ENCODE assay signal across 15 cellular contexts in genomic region chr13:42804244-42804868, GRCh38. TPM values are rescaled to one million over a fixed set of nuclear protein-coding genes. Genes with fewer than 3 reads are reported as not detected.
DNase-seq lines count a peak whose midpoint lies in the region; ATAC-seq and TF ChIP-seq lines count a peak whose summit lies in the region.
"Had no signal": no experiment of that assay in that cellular context is flagged by ENCODE, and none has a peak within 500 bp of the region (broad histone marks: within the 10 kb centered on the region; RNA-seq: fewer than 3 reads in every experiment).

No MANE protein-coding gene starts in this region.

- peak; percentile 11 for DNase-seq in GM10248 (ENCODE audit: extremely low spot score)
- peak; percentile 56 for DNase-seq in MM.1S
- DNase-seq in left lobe of liver (ENCODE audit: low spot score), result no peak
- DNase-seq in activated CD8-positive, alpha-beta memory T cell treated with anti-CD3 and anti-CD28 coated beads, Interleukin-2, amount 50 U/mL, for 48 hours, result no peak
- DNase-seq in NCI-H69 (lab: John Stamatoyannopoulos, UW), result no peak
- DNase-seq in activated gamma-delta T cell (lab: John Stamatoyannopoulos, UW), result no peak
- DNase-seq: amygdala, Caco-2, Karpas-422, NCI-H2081 treated with DMSO at 0.1 percent for 48 hours had no signal

- CTCF ChIA-PET in GM10248 (lab: Yijun Ruan, JAX), result interaction anchor here (1.4 to 3.8 kb wide), 3 partner anchors 12 to 50 kb away, joined by 3 to 15 read pairs (median 3); no protein-coding TSS in a partner anchor

- H4K20me1 ChIP-seq in MM.1S (ENCODE audit: insufficient read depth, low read length), result no peaks in the 10 kb centered on the region

- peak overlapping the region; percentile 32; the same call in 1 of the 2 replicates for H3K4me2 ChIP-seq in MM.1S (ENCODE audit: low read depth, low read length)

- no peaks in the 10 kb centered on the region for H3K9me2 ChIP-seq in MM.1S (replicated peaks; ENCODE audit: insufficient read depth, low read length)

- peaks cover 17% of the 10 kb centered on the region; the same call in 1 of the 2 replicates for H3K4me1 ChIP-seq in MM.1S (ENCODE audit: low read length)
- H3K4me1 ChIP-seq: Caco-2 had no signal

- no peaks in the 10 kb centered on the region; the same call in 1 of the 2 replicates for H3K27me3 ChIP-seq in MM.1S (replicated peaks; ENCODE audit: insufficient read depth, low read length)

- H3K79me2 ChIP-seq in MM.1S (ENCODE audit: low read length), result no peaks in the 10 kb centered on the region

- no peaks in the 10 kb centered on the region for H3K9me3 ChIP-seq in MM.1S (replicated peaks; ENCODE audit: insufficient read depth, low read length)
- H3K9me3 ChIP-seq: Caco-2 had no signal

- POLR2A ChIA-PET in GM10248 (lab: Yijun Ruan, JAX), result no interaction called here

- no peak overlapping the region for H2AFZ ChIP-seq in MM.1S (ENCODE audit: low read length)

- H3K4me3 ChIP-seq in MM.1S (ENCODE audit: low read length), result no peak overlapping the region

- no peak overlapping the region for H3K27ac ChIP-seq in MM.1S (ENCODE audit: low read length)

- ATAC-seq in GM19372 (IDR thresholded peaks at IDR 0.05; ENCODE audit: low read depth, unreplicated experiment) (peak; percentile 65), HG02623 (IDR thresholded peaks at IDR 0.05; ENCODE audit: unreplicated experiment) (peak; percentile 48), left lobe of liver (no peak)
- ATAC-seq: Panc1 had no signal

- no peak overlapping the region for H3K9ac ChIP-seq in MM.1S (ENCODE audit: low read length)

- H3K36me3 ChIP-seq in MM.1S (replicated peaks; ENCODE audit: insufficient read depth, low read length), result no peaks in the 10 kb centered on the region

- TF ChIP-seq CTCF in GM10248 (IDR thresholded peaks at IDR 0.05; ENCODE audit: control extremely low read depth, extremely low read depth, low read depth, missing control alignments) (no peak), MM.1S (IDR thresholded peaks at IDR 0.05; ENCODE audit: low read length) (no peak)

- peaks cover 9% of the 10 kb centered on the region for H3F3A ChIP-seq in MM.1S (ENCODE audit: insufficient read depth, low read length)

RNA-seq across cellular contexts. Expression of gene FAM216B, which starts 23.0 kb away (rescaled TPM):
- total RNA-seq in left lobe of liver, result not detected
- total RNA-seq: activated CD8-positive, alpha-beta memory T cell treated with anti-CD3 and anti-CD28 coated beads for 36 hours; Caco-2; urinary bladder had no signal

Comparison
In these comparisons a context has a peak if more than half of its experiments do, and no peak if none do; other contexts are left out.
1. DNase-seq: peak in GM10248 (single experiment) and MM.1S (single experiment); none in left lobe of liver (single experiment), activated CD8-positive, alpha-beta memory T cell treated with anti-CD3 and anti-CD28 coated beads, Interleukin-2, amount 50 U/mL, for 48 hours (single experiment), NCI-H69 (single experiment) and activated gamma-delta T cell (single experiment).